ENCODE assay signal across 8 cellular contexts in the genomic region with DNA sequence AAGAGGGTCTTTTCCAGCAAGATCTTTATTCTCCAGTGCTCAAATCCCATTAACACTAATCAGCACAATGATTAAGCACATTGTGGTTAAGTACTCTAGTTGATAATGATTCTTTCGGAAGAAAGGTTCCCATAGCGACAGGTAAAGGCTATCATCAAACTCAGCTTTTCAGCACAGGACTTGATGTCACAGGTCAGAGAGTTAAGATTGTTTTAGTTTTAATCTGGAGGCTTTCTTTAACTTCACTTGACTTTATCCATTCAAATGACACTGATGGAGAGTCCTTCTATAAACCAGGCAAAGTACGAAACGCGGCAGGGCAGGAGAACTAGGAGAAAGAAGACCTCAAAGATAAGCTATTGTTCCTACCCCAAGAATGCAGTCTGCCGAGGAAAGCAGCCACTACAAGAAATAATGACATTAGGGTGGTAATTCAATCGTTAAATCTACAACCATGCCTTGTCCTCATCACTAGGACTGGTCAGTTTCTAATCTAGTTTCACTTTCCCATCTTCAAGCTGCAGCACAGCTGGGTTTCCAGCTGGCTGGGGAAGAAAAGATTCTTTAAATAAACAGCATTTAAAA. TPM values are rescaled to one million over a fixed set of nuclear protein-coding genes. Genes with fewer than 3 reads are reported as not detected.
A peak's percentile ranks its signal among the peaks of the same experiment; 100 is the strongest.
DNase-seq lines count a peak whose midpoint lies in the region; ATAC-seq and TF ChIP-seq lines count a peak whose summit lies in the region.

No MANE protein-coding gene starts in this region.

- no peak overlapping the region for H3K9ac ChIP-seq in duodenal mucosa (ENCODE audit: low read depth in 1 of 2, low read length in 2 of 2)

- intact Hi-C loops in ovary (cut with DNase I): no loop called here

- no peak for TF ChIP-seq POLR2A in ovary (IDR thresholded peaks at IDR 0.05)

- H3K4me3 Mint-ChIP-seq in WTC11: no peak overlapping the region

- H3K36me3 ChIP-seq in duodenal mucosa (ENCODE audit: control insufficient read depth in 1 of 2, insufficient read depth in 2 of 2, low read length in 2 of 2) (no peaks in the 10 kb centered on the region), ovary (no peaks in the 10 kb centered on the region)

- H3K27ac ChIP-seq in duodenal mucosa (ENCODE audit: low read depth, low read length) (no peak overlapping the region), ovary (peak overlapping the region in 1 of 2 donors; percentile 64)

- WGBS in ovary, 3 donors: 3 to 11% (median 6%) methylated on average over 7 of the region's 7 CpGs

- no peak overlapping the region for H3K27ac Mint-ChIP-seq in WTC11

- no peaks in the 10 kb centered on the region for H3K9me3 ChIP-seq in duodenal mucosa (ENCODE audit: control insufficient read depth in 1 of 2, low read length in 2 of 2)
- H3K9me3 ChIP-seq in ovary: no peaks in the 10 kb centered on the region

- H3K4me1 Mint-ChIP-seq in WTC11: peaks cover 16% of the 10 kb centered on the region

- H3K9me3 Mint-ChIP-seq in WTC11: no peaks in the 10 kb centered on the region

- H3K27me3 ChIP-seq in duodenal mucosa (ENCODE audit: control insufficient read depth in 1 of 2, insufficient read depth in 2 of 2, low read length in 2 of 2): peaks cover 13 to 28% of the 10 kb centered on the region in 2 donors
- no peaks in the 10 kb centered on the region for H3K27me3 ChIP-seq in ovary

- peaks cover 96% of the 10 kb centered on the region for H3K27me3 Mint-ChIP-seq in WTC11 (ENCODE audit: low read depth)

- CTCF ChIA-PET in WTC11 (lab: Charles Lee): interaction anchor here (0.6 to 1.5 kb wide), 4 partner anchors 27 to 263 kb away, joined by 3 to 4 read pairs (median 4); no protein-coding TSS in a partner anchor

- no peak for TF ChIP-seq EP300 in ovary (IDR thresholded peaks at IDR 0.05)

- no peaks in the 10 kb centered on the region for H3K36me3 Mint-ChIP-seq in WTC11

- no peak for TF ChIP-seq CTCF in ovary (IDR thresholded peaks at IDR 0.05)
- no peak for TF ChIP-seq CTCF in WTC11 (IDR thresholded peaks at IDR 0.05)

- H3K4me1 ChIP-seq in duodenal mucosa (ENCODE audit: control insufficient read depth in 1 of 2, insufficient read depth in 2 of 2, low read length in 2 of 2) (peaks cover 10% of the 10 kb centered on the region in 2 donors), ovary (ENCODE audit: insufficient read depth) (peaks cover 4% of the 10 kb centered on the region)

- peak overlapping the region; percentile 59 to 68 for H3K4me3 ChIP-seq in duodenal mucosa (ENCODE audit: low read depth in 1 of 2, low read length in 2 of 2)
- H3K4me3 ChIP-seq in ovary: peak overlapping the region; percentile 30

- no peak for ATAC-seq in activated CD4-positive, CD25-positive, alpha-beta regulatory T cell treated with anti-CD3 and anti-CD28 coated beads, Interleukin-2, amount 50 U/mL, for 24 hours
- no peak for ATAC-seq in GM19397 (IDR thresholded peaks at IDR 0.05; ENCODE audit: unreplicated experiment)
- ATAC-seq in WTC11: no peak

- DNase-seq in Daoy (ENCODE audit: low read depth) (peak; percentile 40), M059J (ENCODE audit: low read depth) (peak; percentile 55), ovary (no peak), midbrain (lab: John Stamatoyannopoulos, UW) (no peak), WTC11 (ENCODE audit: low spot score) (no peak)

- POLR2A ChIA-PET in WTC11 (lab: Charles Lee): no interaction called here

TF ChIP-seq in WTC11, 78 proteins besides CTCF, POLR2A, EP300 and RAD21:
- TF ChIP-seq GABPB1 (CRISPR knock-in tag; IDR thresholded peaks at IDR 0.05) (no peak), TP53 (CRISPR knock-in tag; IDR thresholded peaks at IDR 0.05) (no peak), ZNF396 (CRISPR knock-in tag; IDR thresholded peaks at IDR 0.05; ENCODE audit: borderline replicate concordance) (no peak), ZNF416 (CRISPR knock-in tag; IDR thresholded peaks at IDR 0.05) (no peak), AR (CRISPR knock-in tag; IDR thresholded peaks at IDR 0.05) (no peak), RELA (CRISPR knock-in tag; IDR thresholded peaks at IDR 0.05; ENCODE audit: borderline replicate concordance) (no peak)
- TF ChIP-seq, protein P1, sequence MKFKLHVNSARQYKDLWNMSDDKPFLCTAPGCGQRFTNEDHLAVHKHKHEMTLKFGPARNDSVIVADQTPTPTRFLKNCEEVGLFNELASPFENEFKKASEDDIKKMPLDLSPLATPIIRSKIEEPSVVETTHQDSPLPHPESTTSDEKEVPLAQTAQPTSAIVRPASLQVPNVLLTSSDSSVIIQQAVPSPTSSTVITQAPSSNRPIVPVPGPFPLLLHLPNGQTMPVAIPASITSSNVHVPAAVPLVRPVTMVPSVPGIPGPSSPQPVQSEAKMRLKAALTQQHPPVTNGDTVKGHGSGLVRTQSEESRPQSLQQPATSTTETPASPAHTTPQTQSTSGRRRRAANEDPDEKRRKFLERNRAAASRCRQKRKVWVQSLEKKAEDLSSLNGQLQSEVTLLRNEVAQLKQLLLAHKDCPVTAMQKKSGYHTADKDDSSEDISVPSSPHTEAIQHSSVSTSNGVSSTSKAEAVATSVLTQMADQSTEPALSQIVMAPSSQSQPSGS (CRISPR knock-in tag; IDR thresholded peaks at IDR 0.05; ENCODE audit: borderline replicate concordance, low read depth): no peak

RNA-seq across cellular contexts. Expression of gene NRG2, which starts 4.6 kb away (rescaled TPM):
- total RNA-seq in Daoy (2014; rRNA removed; shearing (Covaris generic)): 0.17 and 0.48 TPM in 2 replicates
- total RNA-seq in M059J (2014; rRNA removed; shearing (Covaris generic)): 1.3 and 1.9 TPM in 2 replicates
- total RNA-seq in ovary (10 to 100 TPM in 5 of 7 donors, 1 to 10 TPM in 2; 6.4 to 32.6 (median 25.5) TPM), WTC11 (2021) (0.44 to 0.73 TPM (median 0.46 TPM) in 3 replicates)
- polyA plus RNA-seq in ovary: 10 to 100 TPM in 1 of 2 donors, 1 to 10 TPM in 1; 2.6 to 10.1 TPM

Comparison
In these comparisons a context has a peak if more than half of its experiments do, and no peak if none do; other contexts are left out.
1. DNase-seq: peak in Daoy (single experiment) and M059J (single experiment); none in ovary (0 of 5), midbrain (single experiment) and WTC11 (single experiment).